In genomic region chr4:6703786-6704185, GRCh38 we compare ENCODE assay signal across 2 cellular contexts.
TF ChIP-seq lines count a peak whose summit lies in the region.

No MANE protein-coding gene starts in this region.

TF ChIP-seq in IMR-90, 13 proteins besides CTCF, POLR2A, EP300 and RAD21:
- no peak for TF ChIP-seq RCOR1 (IDR thresholded peaks at IDR 0.05; ENCODE audit: insufficient replicate concordance, low read length)
- no peak for TF ChIP-seq FOS (IDR thresholded peaks at IDR 0.05; ENCODE audit: low read depth, low read length)
- TF ChIP-seq, protein P1, sequence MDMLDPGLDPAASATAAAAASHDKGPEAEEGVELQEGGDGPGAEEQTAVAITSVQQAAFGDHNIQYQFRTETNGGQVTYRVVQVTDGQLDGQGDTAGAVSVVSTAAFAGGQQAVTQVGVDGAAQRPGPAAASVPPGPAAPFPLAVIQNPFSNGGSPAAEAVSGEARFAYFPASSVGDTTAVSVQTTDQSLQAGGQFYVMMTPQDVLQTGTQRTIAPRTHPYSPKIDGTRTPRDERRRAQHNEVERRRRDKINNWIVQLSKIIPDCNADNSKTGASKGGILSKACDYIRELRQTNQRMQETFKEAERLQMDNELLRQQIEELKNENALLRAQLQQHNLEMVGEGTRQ (IDR thresholded peaks at IDR 0.05; ENCODE audit: low read depth, low read length): no peak
- TF ChIP-seq CHD1 (IDR thresholded peaks at IDR 0.05; ENCODE audit: low read depth, low read length): no peak
- no peak for TF ChIP-seq ELK1 (IDR thresholded peaks at IDR 0.05; ENCODE audit: borderline replicate concordance, low read depth, low read length)
- peak; percentile 82 for TF ChIP-seq BHLHE40 (IDR thresholded peaks at IDR 0.05; ENCODE audit: low read depth, low read length)

TF ChIP-seq in K562, 482 proteins besides CTCF, POLR2A, EP300 and RAD21 (continues in another document):
- TF ChIP-seq NR2C2 (CRISPR knock-in tag; IDR thresholded peaks at IDR 0.05) (no peak), NR2C2 (tag; IDR thresholded peaks at IDR 0.05) (peak; percentile 50; the same call in 1 of the 2 replicates), ZNF699 (CRISPR knock-in tag; IDR thresholded peaks at IDR 0.05; ENCODE audit: insufficient replicate concordance) (no peak), ZNF124 (CRISPR knock-in tag; IDR thresholded peaks at IDR 0.05) (no peak), ZFP91 (CRISPR knock-in tag; IDR thresholded peaks at IDR 0.05) (no peak), C11orf30 (IDR thresholded peaks at IDR 0.05; ENCODE audit: low read depth) (peak; percentile 23; the same call in 1 of the 2 replicates), ZNF75A (CRISPR knock-in tag; IDR thresholded peaks at IDR 0.05) (no peak), ZNF12 (CRISPR knock-in tag; IDR thresholded peaks at IDR 0.05) (no peak), POU5F1 (IDR thresholded peaks at IDR 0.05; ENCODE audit: borderline replicate concordance, low read depth, low read length, partially characterized antibody) (no peak), RBM22 (IDR thresholded peaks at IDR 0.05; ENCODE audit: low read depth, low read length, poor library complexity, severe bottlenecking) (no peak), KLF13 (tag; IDR thresholded peaks at IDR 0.05; ENCODE audit: borderline replicate concordance, low read depth) (no peak), MAFG (tag; conservative IDR thresholded peaks at IDR 0.05) (peak; percentile 66), NONO (IDR thresholded peaks at IDR 0.05; ENCODE audit: low read depth in 2 of 2, low read length in 1 of 2) (no peak), ZFX (CRISPR knock-in tag; IDR thresholded peaks at IDR 0.05) (no peak), ZNF398 (CRISPR knock-in tag; IDR thresholded peaks at IDR 0.05) (no peak), NCOR1 (IDR thresholded peaks at IDR 0.05) (no peak), SREBF2 (CRISPR knock-in tag; IDR thresholded peaks at IDR 0.05) (no peak), ZFP36 (IDR thresholded peaks at IDR 0.05; ENCODE audit: low read depth, low read length, partially characterized antibody) (no peak), BCL6 (CRISPR knock-in tag; IDR thresholded peaks at IDR 0.05) (no peak), NFE2 (IDR thresholded peaks at IDR 0.05; ENCODE audit: low read depth) (peak; percentile 64), PHF21A (IDR thresholded peaks at IDR 0.05; ENCODE audit: borderline replicate concordance, low read depth) (no peak), THRAP3 (IDR thresholded peaks at IDR 0.05; ENCODE audit: borderline replicate concordance) (no peak), TAL1 (IDR thresholded peaks at IDR 0.05) (no peak), FOXK2 (conservative IDR thresholded peaks at IDR 0.05 in 1 of 2, IDR thresholded peaks at IDR 0.05 in 1 of 2; ENCODE audit: low read depth in 2 of 2) (peak; percentile 49 to 57; a peak in 2 of 4 replicates), U2AF2 (optimal IDR thresholded peaks at IDR 0.05; ENCODE audit: low read depth, low read length) (no peak), ZSCAN29 (IDR thresholded peaks at IDR 0.05) (no peak), DEAF1 (CRISPR knock-in tag; IDR thresholded peaks at IDR 0.05) (no peak), FOSL1 (tag; conservative IDR thresholded peaks at IDR 0.05) (peak; percentile 50; the same call in 1 of the 2 replicates), ELF4 (CRISPR knock-in tag; IDR thresholded peaks at IDR 0.05) (no peak), GTF3C2 (IDR thresholded peaks at IDR 0.05; ENCODE audit: borderline replicate concordance, extremely low read depth, insufficient read length) (no peak), PHTF2 (CRISPR knock-in tag; IDR thresholded peaks at IDR 0.05) (no peak), POLR2AphosphoS2 (IDR thresholded peaks at IDR 0.05; ENCODE audit: low read length) (no peak), ETS2 (tag; IDR thresholded peaks at IDR 0.05; ENCODE audit: borderline replicate concordance, poor library complexity, severe bottlenecking) (no peak), HSF4 (CRISPR knock-in tag; IDR thresholded peaks at IDR 0.05; ENCODE audit: borderline replicate concordance) (no peak), ZNF316 (IDR thresholded peaks at IDR 0.05) (peak; percentile 53), RFX7 (CRISPR knock-in tag; IDR thresholded peaks at IDR 0.05) (no peak), ATF3 (IDR thresholded peaks at IDR 0.05) (peak; percentile 53), ATF3 (CRISPR knock-in tag; conservative IDR thresholded peaks at IDR 0.05) (no peak), ZNF695 (CRISPR knock-in tag; IDR thresholded peaks at IDR 0.05) (no peak), TARDBP (IDR thresholded peaks at IDR 0.05) (no peak), MCM5 (IDR thresholded peaks at IDR 0.05; ENCODE audit: low read depth) (no peak), MCM7 (IDR thresholded peaks at IDR 0.05) (no peak), TFAP4 (CRISPR knock-in tag; IDR thresholded peaks at IDR 0.05; ENCODE audit: borderline replicate concordance) (no peak), ZNF184 (CRISPR knock-in tag; IDR thresholded peaks at IDR 0.05) (no peak), HLTF (IDR thresholded peaks at IDR 0.05) (no peak), MBD1 (CRISPR knock-in tag; IDR thresholded peaks at IDR 0.05) (no peak), SOX6 (IDR thresholded peaks at IDR 0.05) (no peak), ZKSCAN1 (IDR thresholded peaks at IDR 0.05; ENCODE audit: low read depth, low read length) (no peak)
- TF ChIP-seq, protein P2, sequence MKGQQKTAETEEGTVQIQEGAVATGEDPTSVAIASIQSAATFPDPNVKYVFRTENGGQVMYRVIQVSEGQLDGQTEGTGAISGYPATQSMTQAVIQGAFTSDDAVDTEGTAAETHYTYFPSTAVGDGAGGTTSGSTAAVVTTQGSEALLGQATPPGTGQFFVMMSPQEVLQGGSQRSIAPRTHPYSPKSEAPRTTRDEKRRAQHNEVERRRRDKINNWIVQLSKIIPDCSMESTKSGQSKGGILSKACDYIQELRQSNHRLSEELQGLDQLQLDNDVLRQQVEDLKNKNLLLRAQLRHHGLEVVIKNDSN (CRISPR knock-in tag; IDR thresholded peaks at IDR 0.05): 0 out of 2 replicates have a peak, but pooled peaks have one; percentile 28
- TF ChIP-seq, protein P3, sequence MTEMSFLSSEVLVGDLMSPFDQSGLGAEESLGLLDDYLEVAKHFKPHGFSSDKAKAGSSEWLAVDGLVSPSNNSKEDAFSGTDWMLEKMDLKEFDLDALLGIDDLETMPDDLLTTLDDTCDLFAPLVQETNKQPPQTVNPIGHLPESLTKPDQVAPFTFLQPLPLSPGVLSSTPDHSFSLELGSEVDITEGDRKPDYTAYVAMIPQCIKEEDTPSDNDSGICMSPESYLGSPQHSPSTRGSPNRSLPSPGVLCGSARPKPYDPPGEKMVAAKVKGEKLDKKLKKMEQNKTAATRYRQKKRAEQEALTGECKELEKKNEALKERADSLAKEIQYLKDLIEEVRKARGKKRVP (CRISPR knock-in tag; IDR thresholded peaks at IDR 0.05): no peak
- TF ChIP-seq, protein P4, sequence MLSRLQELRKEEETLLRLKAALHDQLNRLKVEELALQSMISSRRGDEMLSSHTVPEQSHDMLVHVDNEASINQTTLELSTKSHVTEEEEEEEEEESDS (CRISPR knock-in tag; IDR thresholded peaks at IDR 0.05): no peak
- TF ChIP-seq, protein P5, sequence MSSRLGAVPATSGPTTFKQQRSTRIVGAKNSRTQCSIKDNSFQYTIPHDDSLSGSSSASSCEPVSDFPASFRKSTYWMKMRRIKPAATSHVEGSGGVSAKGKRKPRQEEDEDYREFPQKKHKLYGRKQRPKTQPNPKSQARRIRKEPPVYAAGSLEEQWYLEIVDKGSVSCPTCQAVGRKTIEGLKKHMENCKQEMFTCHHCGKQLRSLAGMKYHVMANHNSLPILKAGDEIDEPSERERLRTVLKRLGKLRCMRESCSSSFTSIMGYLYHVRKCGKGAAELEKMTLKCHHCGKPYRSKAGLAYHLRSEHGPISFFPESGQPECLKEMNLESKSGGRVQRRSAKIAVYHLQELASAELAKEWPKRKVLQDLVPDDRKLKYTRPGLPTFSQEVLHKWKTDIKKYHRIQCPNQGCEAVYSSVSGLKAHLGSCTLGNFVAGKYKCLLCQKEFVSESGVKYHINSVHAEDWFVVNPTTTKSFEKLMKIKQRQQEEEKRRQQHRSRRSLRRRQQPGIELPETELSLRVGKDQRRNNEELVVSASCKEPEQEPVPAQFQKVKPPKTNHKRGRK (tag; IDR thresholded peaks at IDR 0.05): no peak
